ENCODE assay signal across 8 cellular contexts in genomic region chr19:41325947-41326706, GRCh38. TPM values are rescaled to one million over a fixed set of nuclear protein-coding genes. Genes with fewer than 3 reads are reported as not detected.
A peak's percentile ranks its signal among the peaks of the same experiment; 100 is the strongest.
DNase-seq lines count a peak whose midpoint lies in the region; ATAC-seq and TF ChIP-seq lines count a peak whose summit lies in the region.

No MANE protein-coding gene starts in this region.

- H3K27me3 Mint-ChIP-seq in activated CD8-positive, alpha-beta T cell treated with anti-CD3 and anti-CD28 coated beads for 36 hours: no peaks in the 10 kb centered on the region
- peaks cover 8% of the 10 kb centered on the region for H3K27me3 Mint-ChIP-seq in progenitor cell of endocrine pancreas

- H3K4me3 ChIP-seq in A673 (ENCODE audit: low read depth, low read length, poor library complexity, severe bottlenecking): no peak overlapping the region

- intact Hi-C loops in A673 (cut with micrococcal nuclease; ENCODE audit: unreplicated experiment): no loop called here
- intact Hi-C loops in activated CD8-positive, alpha-beta T cell treated with anti-CD3 and anti-CD28 coated beads for 36 hours (cut with micrococcal nuclease): no loop called here

- POLR2A ChIA-PET in A673 (lab: Charles Lee; ENCODE audit: low non-redundant PET): no interaction called here
- POLR2A ChIA-PET in activated CD8-positive, alpha-beta T cell treated with anti-CD3 and anti-CD28 coated beads for 36 hours (lab: Charles Lee): interaction anchor here (1.2 to 4.1 kb wide), 6 partner anchors 9 to 61 kb away, joined by 4 to 29 read pairs (median 6); partner anchors contain the start of gene CCDC97

- H3K9me3 ChIP-seq in A673 (ENCODE audit: low read depth, low read length, poor library complexity, severe bottlenecking): no peaks in the 10 kb centered on the region

- no peaks in the 10 kb centered on the region for H3K9me3 Mint-ChIP-seq in activated CD8-positive, alpha-beta T cell treated with anti-CD3 and anti-CD28 coated beads for 36 hours
- no peaks in the 10 kb centered on the region for H3K9me3 Mint-ChIP-seq in progenitor cell of endocrine pancreas (ENCODE audit: low read depth)

- CTCF ChIA-PET in A673 (lab: Charles Lee): no interaction called here
- CTCF ChIA-PET in activated CD8-positive, alpha-beta T cell treated with anti-CD3 and anti-CD28 coated beads for 36 hours (lab: Charles Lee): interaction anchor here (1.7 kb wide), 1 partner anchor 26 kb away, joined by 7 read pairs; no protein-coding TSS in a partner anchor

- no peaks in the 10 kb centered on the region for H3K27me3 ChIP-seq in A673 (replicated peaks; ENCODE audit: insufficient read depth, low read depth, low read length, poor library complexity)

- H3K27ac Mint-ChIP-seq in activated CD8-positive, alpha-beta T cell treated with anti-CD3 and anti-CD28 coated beads for 36 hours: peak overlapping the region; percentile 91
- H3K27ac Mint-ChIP-seq in progenitor cell of endocrine pancreas: peak overlapping the region; percentile 78

- H3K36me3 ChIP-seq in A673 (ENCODE audit: insufficient read depth, low read length, poor library complexity, severe bottlenecking): peaks cover 28% of the 10 kb centered on the region

- peaks cover 67% of the 10 kb centered on the region for H3K4me1 Mint-ChIP-seq in activated CD8-positive, alpha-beta T cell treated with anti-CD3 and anti-CD28 coated beads for 36 hours (ENCODE audit: low read depth)
- H3K4me1 Mint-ChIP-seq in progenitor cell of endocrine pancreas (ENCODE audit: low read depth): peaks cover 36% of the 10 kb centered on the region

- peak overlapping the region; percentile 66 for H3K4me3 Mint-ChIP-seq in activated CD8-positive, alpha-beta T cell treated with anti-CD3 and anti-CD28 coated beads for 36 hours
- H3K4me3 Mint-ChIP-seq in progenitor cell of endocrine pancreas (ENCODE audit: low read depth): peak overlapping the region; percentile 65

- peak overlapping the region; percentile 50 for H3K27ac ChIP-seq in A673 (ENCODE audit: low read depth, low read length, poor library complexity, severe bottlenecking)

- ATAC-seq in GM19043 (IDR thresholded peaks at IDR 0.05; ENCODE audit: low read depth, unreplicated experiment) (peak; percentile 46), HG02884 (IDR thresholded peaks at IDR 0.05; ENCODE audit: unreplicated experiment) (no peak)
- ATAC-seq in activated CD8-positive, alpha-beta T cell treated with anti-CD3 and anti-CD28 coated beads for 36 hours: no peak

- BruUV-seq in A673 (replicated peaks; lab: Mats Ljungman, UMichigan): no TSS peak

- DNase-seq in A673 (ENCODE audit: low spot score) (no peak), glomerular visceral epithelial cell (ENCODE audit: extremely low spot score) (peak; percentile 78), progenitor cell of endocrine pancreas (ENCODE audit: low spot score, unreplicated experiment) (no peak), ecto neural progenitor cell (ENCODE audit: low spot score) (no peak)
- DNase-seq in activated CD8-positive, alpha-beta T cell treated with anti-CD3 and anti-CD28 coated beads for 36 hours: peak; percentile 58
- DNase-seq in stimulated activated CD4-positive, alpha-beta T cell treated with anti-CD3 and anti-CD28 coated beads, Interleukin-4, amount 100 ng/mL, for 24 hours: no peak

- TF ChIP-seq CTCF in A673 (conservative IDR thresholded peaks at IDR 0.05; ENCODE audit: low read depth, low read length) (no peak), progenitor cell of endocrine pancreas (IDR thresholded peaks at IDR 0.05; ENCODE audit: unreplicated experiment) (no peak)
- no peak for TF ChIP-seq CTCF in activated CD8-positive, alpha-beta T cell treated with anti-CD3 and anti-CD28 coated beads for 36 hours (IDR thresholded peaks at IDR 0.05)

- peaks cover 50% of the 10 kb centered on the region for H3K36me3 Mint-ChIP-seq in activated CD8-positive, alpha-beta T cell treated with anti-CD3 and anti-CD28 coated beads for 36 hours (ENCODE audit: low read depth)
- peaks cover 3% of the 10 kb centered on the region for H3K36me3 Mint-ChIP-seq in progenitor cell of endocrine pancreas (ENCODE audit: insufficient read depth)

- peaks cover 23% of the 10 kb centered on the region for H3K4me1 ChIP-seq in A673 (ENCODE audit: insufficient read depth, low read length, poor library complexity, severe bottlenecking)

RNA-seq across cellular contexts. Expression of gene CCDC97, which starts 16.2 kb away (rescaled TPM):
- total RNA-seq in A673 (2021) (40.8 and 41.8 TPM in 2 replicates), progenitor cell of endocrine pancreas (44.9 and 46.5 TPM in 2 replicates)
- 10 to 100 TPM; 15.9 to 20.4 TPM for total RNA-seq in activated CD8-positive, alpha-beta T cell treated with anti-CD3 and anti-CD28 coated beads for 36 hours

RNA-seq across cellular contexts. Expression of gene TGFB1, which starts 27.6 kb away (rescaled TPM):
- total RNA-seq in A673 (2021) (92.4 and 102 TPM in 2 replicates), progenitor cell of endocrine pancreas (4.3 and 5.5 TPM in 2 replicates)
- total RNA-seq in activated CD8-positive, alpha-beta T cell treated with anti-CD3 and anti-CD28 coated beads for 36 hours: 100 to 1,000 TPM; 112 to 123 TPM

RNA-seq across cellular contexts. Expression of gene B9D2, which starts 37.8 kb away (rescaled TPM):
- total RNA-seq in A673 (2021): 9.9 and 10.7 TPM in 2 replicates
- total RNA-seq in activated CD8-positive, alpha-beta T cell treated with anti-CD3 and anti-CD28 coated beads for 36 hours: 1 to 10 TPM; 3.1 to 5.1 TPM
- total RNA-seq in progenitor cell of endocrine pancreas: 8.6 and 10.7 TPM in 2 replicates

RNA-seq across cellular contexts. Expression of gene TMEM91, which starts 50.2 kb away (rescaled TPM):
- total RNA-seq in A673 (2021): 4.9 and 8.7 TPM in 2 replicates
- 1 to 10 TPM; 8.9 to 9.1 TPM for total RNA-seq in activated CD8-positive, alpha-beta T cell treated with anti-CD3 and anti-CD28 coated beads for 36 hours
- total RNA-seq in progenitor cell of endocrine pancreas: 12.8 and 14.3 TPM in 2 replicates

Comparison
In these comparisons a context has a peak if more than half of its experiments do, and no peak if none do; other contexts are left out.
1. DNase-seq: peak in activated CD8-positive, alpha-beta T cell treated with anti-CD3 and anti-CD28 coated beads for 36 hours (single experiment) and glomerular visceral epithelial cell (single experiment); none in A673 (single experiment), progenitor cell of endocrine pancreas (single experiment), ecto neural progenitor cell (single experiment) and stimulated activated CD4-positive, alpha-beta T cell treated with anti-CD3 and anti-CD28 coated beads, Interleukin-4, amount 100 ng/mL, for 24 hours (single experiment).
2. RNA of gene TGFB1, which starts 27.6 kb away (total RNA-seq): 112 to 123 TPM in activated CD8-positive, alpha-beta T cell treated with anti-CD3 and anti-CD28 coated beads for 36 hours and 92.4 to 102 TPM in A673; 4.3 to 5.5 TPM in progenitor cell of endocrine pancreas; every median in the first group is over 10 times any median in the second.